In the genomic region with DNA sequence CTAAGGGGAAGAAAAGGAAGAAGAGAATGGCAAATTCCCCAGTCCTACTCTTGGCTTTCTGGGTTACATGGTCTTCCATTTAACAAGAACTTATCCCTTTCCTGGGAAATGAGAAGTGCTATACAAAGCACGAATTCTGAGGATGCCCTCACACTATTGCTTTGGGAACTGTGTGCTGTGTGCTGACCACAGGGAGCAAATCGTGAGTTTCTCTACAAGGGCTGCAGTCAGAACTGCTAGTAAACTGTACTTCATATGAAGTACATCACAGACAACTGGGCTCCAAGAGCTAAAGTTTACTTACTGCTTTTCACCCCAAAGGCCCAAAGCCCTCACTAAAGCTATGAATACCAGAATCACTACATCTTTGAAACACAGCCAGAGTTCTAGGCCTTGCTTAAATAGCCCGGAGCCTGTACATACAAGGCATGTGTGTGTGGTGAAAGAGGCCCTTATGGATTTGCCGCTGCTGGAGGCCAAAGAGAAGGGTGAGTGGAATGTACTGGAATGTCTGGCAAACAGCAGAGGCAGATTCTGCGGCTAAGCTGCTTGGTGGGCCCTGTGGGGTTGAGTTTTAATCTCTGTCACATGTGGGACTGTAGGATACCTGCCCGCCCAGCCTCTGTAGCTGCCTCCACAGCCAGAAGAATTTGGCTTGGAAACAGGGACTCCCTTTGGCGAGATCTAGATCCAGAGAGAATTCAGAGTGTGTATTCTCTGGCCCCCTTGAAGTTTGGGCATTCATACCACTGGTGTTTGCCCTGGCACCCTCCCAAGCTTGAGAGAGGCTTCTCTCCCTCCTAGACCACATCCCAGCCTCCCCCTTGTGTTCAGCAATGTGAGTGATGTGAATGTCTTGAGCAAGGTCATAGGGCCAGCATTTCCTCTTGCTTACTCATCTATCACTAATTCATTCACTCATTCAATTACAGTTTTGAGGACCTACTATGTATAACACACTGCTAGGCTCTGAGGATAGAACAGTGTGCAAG, we compare ENCODE assay signal across 13 cellular contexts. TPM values are rescaled to one million over a fixed set of nuclear protein-coding genes. Genes with fewer than 3 reads are reported as not detected.
A peak's percentile ranks its signal among the peaks of the same experiment; 100 is the strongest.
DNase-seq lines count a peak whose midpoint lies in the region; ATAC-seq, FAIRE-seq and TF ChIP-seq lines count a peak whose summit lies in the region.
"Had no signal": no experiment of that assay in that cellular context is flagged by ENCODE, and none has a peak within 500 bp of the region (broad histone marks: within the 10 kb centered on the region; RNA-seq: fewer than 3 reads in every experiment).

No MANE protein-coding gene starts in this region.

- no peak for FAIRE-seq in GM19239 (lab: Jason Lieb, UNC)

- H3K27ac Mint-ChIP-seq in T-helper 2 cell treated with Interferon-gamma antibody and Interleukin-4, amounts not matched to agents 5 μg/mL and 100 μg/mL, for 36 hours = no peak overlapping the region
- no peak overlapping the region for H3K27ac Mint-ChIP-seq in activated CD8-positive, alpha-beta T cell treated with anti-CD3 and anti-CD28 coated beads for 36 hours

- H3K36me3 Mint-ChIP-seq in T-helper 2 cell treated with Interferon-gamma antibody and Interleukin-4, amounts not matched to agents 5 μg/mL and 100 μg/mL, for 36 hours (ENCODE audit: low read depth) = no peaks in the 10 kb centered on the region
- H3K36me3 Mint-ChIP-seq in activated CD8-positive, alpha-beta T cell treated with anti-CD3 and anti-CD28 coated beads for 36 hours (ENCODE audit: low read depth) = no peaks in the 10 kb centered on the region

- no peaks in the 10 kb centered on the region for H3K9me3 ChIP-seq in GM23248 (ENCODE audit: low read depth)
- H3K9me3 ChIP-seq in SK-N-SH = no peaks in the 10 kb centered on the region
- H3K9me3 ChIP-seq: mucosa of descending colon had no signal

- H3K79me2 ChIP-seq in GM23248 (ENCODE audit: insufficient read depth) = no peaks in the 10 kb centered on the region
- H3K79me2 ChIP-seq in SK-N-SH (ENCODE audit: insufficient read depth) = no peaks in the 10 kb centered on the region

- no peaks in the 10 kb centered on the region for H3K9me3 Mint-ChIP-seq in T-helper 2 cell treated with Interferon-gamma antibody and Interleukin-4, amounts not matched to agents 5 μg/mL and 100 μg/mL, for 36 hours
- H3K9me3 Mint-ChIP-seq in activated CD8-positive, alpha-beta T cell treated with anti-CD3 and anti-CD28 coated beads for 36 hours = no peaks in the 10 kb centered on the region

- peaks cover 4% of the 10 kb centered on the region for H3K4me1 Mint-ChIP-seq in T-helper 2 cell treated with Interferon-gamma antibody and Interleukin-4, amounts not matched to agents 5 μg/mL and 100 μg/mL, for 36 hours (ENCODE audit: low read depth)
- H3K4me1 Mint-ChIP-seq in activated CD8-positive, alpha-beta T cell treated with anti-CD3 and anti-CD28 coated beads for 36 hours (ENCODE audit: low read depth) = peaks cover 4% of the 10 kb centered on the region

- H3F3A ChIP-seq in GM23248 (ENCODE audit: insufficient read depth) (peaks cover 11% of the 10 kb centered on the region; the same call in 1 of the 2 replicates), SK-N-SH (replicated peaks; ENCODE audit: insufficient read depth) (peaks cover 13% of the 10 kb centered on the region)

- H3K4me2 ChIP-seq in GM23248 (ENCODE audit: unreplicated experiment) (peak overlapping the region; percentile 34), SK-N-SH (peak overlapping the region; percentile 51; the same call in 1 of the 2 replicates)

- POLR2A ChIA-PET in SK-N-SH (lab: Yijun Ruan, JAX) = no interaction called here
- POLR2A ChIA-PET in activated CD8-positive, alpha-beta T cell treated with anti-CD3 and anti-CD28 coated beads for 36 hours (lab: Charles Lee) = no interaction called here

- H3K27me3 ChIP-seq in GM23248 (replicated peaks; ENCODE audit: insufficient read depth) = no peaks in the 10 kb centered on the region
- no peaks in the 10 kb centered on the region for H3K27me3 ChIP-seq in SK-N-SH (ENCODE audit: insufficient read depth)

- H2AFZ ChIP-seq in GM23248 = no peak overlapping the region
- no peak overlapping the region for H2AFZ ChIP-seq in SK-N-SH (ENCODE audit: low read depth)

- in situ Hi-C loops in GM23248 (cut with MboI) = no loop called here

- H3K9me2 ChIP-seq in GM23248 (ENCODE audit: insufficient read depth) = no peaks in the 10 kb centered on the region
- H3K9me2 ChIP-seq in SK-N-SH = no peaks in the 10 kb centered on the region

- H3K36me3 ChIP-seq in GM23248 (ENCODE audit: low read depth) = no peaks in the 10 kb centered on the region
- H3K36me3 ChIP-seq in SK-N-SH (replicated peaks in 1 of 2; ENCODE audit: control insufficient read depth in 1 of 2, insufficient read depth in 2 of 2, low read length in 1 of 2) = no peaks in the 10 kb centered on the region

- intact Hi-C loops in activated CD8-positive, alpha-beta T cell treated with anti-CD3 and anti-CD28 coated beads for 36 hours (cut with micrococcal nuclease) = no loop called here

- 10 to 11% methylated on average over 7 of the region's 7 CpGs for WGBS in GM23248 (ENCODE audit: low coverage in 1 of 2, low lambda C conversion rate in 2 of 2, missing lambda C conversion rate in 2 of 2), 2 experiments
- WGBS in SK-N-SH (ENCODE audit: low lambda C conversion rate) = 30% methylated on average over 6 of the region's 7 CpGs

- DNase-seq in GM23248 = peak; percentile 74
- no peak for DNase-seq in SK-N-SH
- peak; percentile 61 for DNase-seq in fibroblast of peridontal ligament (ENCODE audit: extremely low read depth)
- DNase-seq in skeletal muscle cell (ENCODE audit: low read depth) = peak; percentile 98
- DNase-seq in T-helper 2 cell treated with Interferon-gamma antibody and Interleukin-4, amounts not matched to agents 5 μg/mL and 100 μg/mL, for 36 hours (ENCODE audit: low spot score) = no peak
- no peak for DNase-seq in activated effector memory CD4-positive, alpha-beta T cell treated with Interleukin-2 at 50 U/mL for 16 hours
- DNase-seq in activated CD8-positive, alpha-beta T cell treated with anti-CD3 and anti-CD28 coated beads for 36 hours = no peak
- DNase-seq in GM19239 (ENCODE audit: insufficient read length, low spot score) = no peak
- DNase-seq: activated CD4-positive, alpha-beta T cell treated with anti-CD3 and anti-CD28 coated beads, Interleukin-2, amount 50 U/mL, for 4 hours; GF-D8; mucosa of descending colon; NCI-H187 had no signal

- H3K4me3 Mint-ChIP-seq in T-helper 2 cell treated with Interferon-gamma antibody and Interleukin-4, amounts not matched to agents 5 μg/mL and 100 μg/mL, for 36 hours = no peak overlapping the region
- no peak overlapping the region for H3K4me3 Mint-ChIP-seq in activated CD8-positive, alpha-beta T cell treated with anti-CD3 and anti-CD28 coated beads for 36 hours

- H3K9ac ChIP-seq in GM23248 (peak overlapping the region; percentile 14), SK-N-SH (peak overlapping the region; percentile 14; the same call in 1 of the 2 replicates)

- TF ChIP-seq RAD21 in SK-N-SH (IDR thresholded peaks at IDR 0.05; ENCODE audit: low read length) = no peak

- no peak overlapping the region for H3K4me3 ChIP-seq in GM23248
- H3K4me3 ChIP-seq in SK-N-SH (ENCODE audit: low read depth in 2 of 2, low read length in 1 of 2) = no peak overlapping the region
- no peak overlapping the region for H3K4me3 ChIP-seq in skeletal muscle cell (ENCODE audit: low read depth, low read length)
- H3K4me3 ChIP-seq: mucosa of descending colon had no signal

- TF ChIP-seq CTCF in SK-N-SH (IDR thresholded peaks at IDR 0.05) = no peak
- no peak for TF ChIP-seq CTCF in activated CD8-positive, alpha-beta T cell treated with anti-CD3 and anti-CD28 coated beads for 36 hours (IDR thresholded peaks at IDR 0.05)

- H3K4me1 ChIP-seq in GM23248 (ENCODE audit: insufficient read depth) (peaks cover 18% of the 10 kb centered on the region), SK-N-SH (ENCODE audit: control insufficient read depth in 1 of 2, insufficient read depth in 2 of 2, low read depth in 1 of 2, low read length in 1 of 2) (peaks cover 0 to 12% of the 10 kb centered on the region in 2 experiments; a peak in 1 of 4 replicates)

- H4K20me1 ChIP-seq in GM23248 (ENCODE audit: insufficient read depth) (no peaks in the 10 kb centered on the region), SK-N-SH (ENCODE audit: insufficient read depth) (no peaks in the 10 kb centered on the region)

- peaks cover 19% of the 10 kb centered on the region for H3K27me3 Mint-ChIP-seq in T-helper 2 cell treated with Interferon-gamma antibody and Interleukin-4, amounts not matched to agents 5 μg/mL and 100 μg/mL, for 36 hours (ENCODE audit: low read depth)
- H3K27me3 Mint-ChIP-seq in activated CD8-positive, alpha-beta T cell treated with anti-CD3 and anti-CD28 coated beads for 36 hours = peaks cover 29% of the 10 kb centered on the region

- CTCF ChIA-PET in SK-N-SH (lab: Yijun Ruan, JAX) = interaction anchor here (1.2 to 1.5 kb wide), 2 partner anchors 16 to 71 kb away, joined by 3 to 4 read pairs; no protein-coding TSS in a partner anchor
- CTCF ChIA-PET in activated CD8-positive, alpha-beta T cell treated with anti-CD3 and anti-CD28 coated beads for 36 hours (lab: Charles Lee) = no interaction called here

- no peak for ATAC-seq in activated CD8-positive, alpha-beta T cell treated with anti-CD3 and anti-CD28 coated beads for 36 hours
- ATAC-seq: mucosa of descending colon had no signal

- H3K27ac ChIP-seq in GM23248 (peak overlapping the region; percentile 57), SK-N-SH (ENCODE audit: low read depth in 2 of 2, low read length in 1 of 2) (peak overlapping the region in 1 of 2 experiments; percentile 79; a peak in 2 of 4 replicates)
- H3K27ac ChIP-seq: HL-60 had no signal

- TF ChIP-seq EP300 in SK-N-SH (IDR thresholded peaks at IDR 0.05; ENCODE audit: borderline replicate concordance in 1 of 2, low read depth in 1 of 2, low read length in 1 of 2) = peak in 1 of 2 experiments; percentile 34; a peak in 1 of 4 replicates

TF ChIP-seq in SK-N-SH, 30 proteins besides CTCF, POLR2A, EP300 and RAD21 (continues in another document):
- TF ChIP-seq SIN3A (IDR thresholded peaks at IDR 0.05; ENCODE audit: borderline replicate concordance, low read depth, low read length) (no peak), NRF1 (IDR thresholded peaks at IDR 0.05; ENCODE audit: low read depth, low read length) (no peak), POLR2AphosphoS5 (IDR thresholded peaks at IDR 0.05; ENCODE audit: low read depth, low read length) (no peak), CHD2 (IDR thresholded peaks at IDR 0.05; ENCODE audit: low read length, partially characterized antibody) (no peak), GABPA (IDR thresholded peaks at IDR 0.05; ENCODE audit: low read depth) (no peak), FOSL2 (IDR thresholded peaks at IDR 0.05; ENCODE audit: borderline replicate concordance, low read depth) (peak; percentile 18; the same call in 1 of the 2 replicates)

RNA-seq across cellular contexts. Expression of a gene that starts 21.9 kb away (rescaled TPM):
- total RNA-seq in GM23248 (2014; rRNA removed; shearing (Covaris generic)) = not detected in 2 replicates
- not detected in 2 replicates for polyA plus RNA-seq in GM23248 (2016; fragmentation: Nextera tagmentation; extraction: Ambion mirVana)
- polyA plus RNA-seq in SK-N-SH (2012; rRNA removed) = not detected in 2 replicates
- 0.01 TPM in 1 of 2 replicates, not detected in the other for polyA plus RNA-seq in SK-N-SH (2012; cell fraction: cytosol; rRNA removed)
- 0.01 and 0.02 TPM in 2 replicates for polyA plus RNA-seq in SK-N-SH (2012; cell fraction: nucleus; rRNA removed)
- total RNA-seq in activated CD8-positive, alpha-beta T cell treated with anti-CD3 and anti-CD28 coated beads for 36 hours = not detected

Comparison
In these comparisons a context has a peak if more than half of its experiments do, and no peak if none do; other contexts are left out.
1. DNase-seq: peak in GM23248 (single experiment), fibroblast of peridontal ligament (single experiment) and skeletal muscle cell (single experiment); none in SK-N-SH (single experiment), T-helper 2 cell treated with Interferon-gamma antibody and Interleukin-4, amounts not matched to agents 5 μg/mL and 100 μg/mL, for 36 hours (single experiment), activated effector memory CD4-positive, alpha-beta T cell treated with Interleukin-2 at 50 U/mL for 16 hours (single experiment), activated CD8-positive, alpha-beta T cell treated with anti-CD3 and anti-CD28 coated beads for 36 hours (single experiment) and GM19239 (single experiment).